Comparison of ENCODE assay signal across 8 cellular contexts in genomic region chr2:20051518-20052228, GRCh38. TPM values are rescaled to one million over a fixed set of nuclear protein-coding genes. Genes with fewer than 3 reads are reported as not detected.
A peak's percentile ranks its signal among the peaks of the same experiment; 100 is the strongest.
DNase-seq lines count a peak whose midpoint lies in the region; ATAC-seq, FAIRE-seq and TF ChIP-seq lines count a peak whose summit lies in the region.

LAPTM4A (minus strand) TSS chr2:20051628; CDS start chr2:20051520, 108 bp downstream.

- H3K27me3 Mint-ChIP-seq in nephron progenitor cell (ENCODE audit: low read depth, poor library complexity): peaks cover 22% of the 10 kb centered on the region
- H3K27me3 Mint-ChIP-seq in stimulated activated naive CD8-positive, alpha-beta T cell treated with anti-CD3 and anti-CD28 coated beads, Interleukin-15, amount 100 ng/mL, for 72 hours: peaks cover 15% of the 10 kb centered on the region

- ATAC-seq in stimulated activated naive CD8-positive, alpha-beta T cell treated with anti-CD3 and anti-CD28 coated beads, Interleukin-15, amount 100 ng/mL, for 72 hours: peak; percentile 97

- peak; percentile 95 for FAIRE-seq in G401.6 (lab: Jason Lieb, UNC)

- TF ChIP-seq CTCF in fibroblast of the aortic adventitia (IDR thresholded peaks at IDR 0.05; ENCODE audit: insufficient read depth, low read length) (peak; percentile 5), nephron progenitor cell (IDR thresholded peaks at IDR 0.05) (no peak)

- peaks cover 22% of the 10 kb centered on the region for H3K4me1 Mint-ChIP-seq in nephron progenitor cell
- peaks cover 23% of the 10 kb centered on the region for H3K4me1 Mint-ChIP-seq in stimulated activated naive CD8-positive, alpha-beta T cell treated with anti-CD3 and anti-CD28 coated beads, Interleukin-15, amount 100 ng/mL, for 72 hours

- in situ Hi-C loops in HAP-1 (cut with MboI; ENCODE audit: low sequenced_read_pairs): no loop called here

- peak; percentile 98 for DNase-seq in HAP-1 (ENCODE audit: low spot score in 2 of 2)
- DNase-seq in MG63: peak; percentile 99
- peak; percentile 99 for DNase-seq in SHP77 (lab: John Stamatoyannopoulos, UW)
- DNase-seq in activated effector memory CD4-positive, alpha-beta T cell treated with Interleukin-2 at 50 U/mL for 16 hours: peak; percentile 94
- peak; percentile 100 for DNase-seq in fibroblast of the aortic adventitia (ENCODE audit: low read depth)
- DNase-seq in nephron progenitor cell: peak; percentile 97
- peak; percentile 97 to 99 for DNase-seq in stimulated activated naive CD8-positive, alpha-beta T cell treated with anti-CD3 and anti-CD28 coated beads, Interleukin-15, amount 100 ng/mL, for 72 hours

- H3K27ac Mint-ChIP-seq in nephron progenitor cell: no peak within 1 kb of the TSS
- no peak within 1 kb of the TSS for H3K27ac Mint-ChIP-seq in stimulated activated naive CD8-positive, alpha-beta T cell treated with anti-CD3 and anti-CD28 coated beads, Interleukin-15, amount 100 ng/mL, for 72 hours

- peaks cover 18% of the 10 kb centered on the region for H3K4me1 ChIP-seq in HAP-1

- H3K9me3 Mint-ChIP-seq in nephron progenitor cell: no peaks in the 10 kb centered on the region
- no peaks in the 10 kb centered on the region for H3K9me3 Mint-ChIP-seq in stimulated activated naive CD8-positive, alpha-beta T cell treated with anti-CD3 and anti-CD28 coated beads, Interleukin-15, amount 100 ng/mL, for 72 hours

- H3K27me3 ChIP-seq in HAP-1 (ENCODE audit: low read depth) (peaks cover 6% of the 10 kb centered on the region; the same call in 1 of the 2 replicates), MG63 (no peaks in the 10 kb centered on the region)

- no peak within 1 kb of the TSS for H3K4me3 Mint-ChIP-seq in nephron progenitor cell
- no peak within 1 kb of the TSS for H3K4me3 Mint-ChIP-seq in stimulated activated naive CD8-positive, alpha-beta T cell treated with anti-CD3 and anti-CD28 coated beads, Interleukin-15, amount 100 ng/mL, for 72 hours

- H3K36me3 Mint-ChIP-seq in nephron progenitor cell (ENCODE audit: low read depth): peaks cover 8% of the 10 kb centered on the region

- H3K36me3 ChIP-seq in HAP-1 (replicated peaks) (no peaks in the 10 kb centered on the region), MG63 (peaks cover 26% of the 10 kb centered on the region)

- H3K9me3 ChIP-seq in HAP-1 (no peaks in the 10 kb centered on the region), MG63 (no peaks in the 10 kb centered on the region)

- peak within 1 kb of the TSS; percentile 67 for H3K4me3 ChIP-seq in HAP-1
- peak within 1 kb of the TSS; percentile 78 for H3K4me3 ChIP-seq in MG63
- H3K4me3 ChIP-seq in fibroblast of the aortic adventitia (ENCODE audit: low read depth, low read length): peak within 1 kb of the TSS; percentile 95

RNA-seq across cellular contexts. Expression of gene LAPTM4A, which starts in this region (rescaled TPM):
- total RNA-seq in MG63 (2014; rRNA removed; shearing (Covaris generic); ENCODE audit: low replicate concordance): 174 and 250 TPM in 2 replicates
- 90.2 and 251 TPM in 2 replicates for total RNA-seq in fibroblast of the aortic adventitia (ENCODE audit: low replicate concordance)

Comparison
In these comparisons a context has a peak if more than half of its experiments do, and no peak if none do; other contexts are left out.
1. Peak in every context shown above with its lines: DNase-seq, ATAC-seq and H3K4me3 ChIP-seq.